Comparison of ENCODE assay signal across 9 cellular contexts in the genomic region with DNA sequence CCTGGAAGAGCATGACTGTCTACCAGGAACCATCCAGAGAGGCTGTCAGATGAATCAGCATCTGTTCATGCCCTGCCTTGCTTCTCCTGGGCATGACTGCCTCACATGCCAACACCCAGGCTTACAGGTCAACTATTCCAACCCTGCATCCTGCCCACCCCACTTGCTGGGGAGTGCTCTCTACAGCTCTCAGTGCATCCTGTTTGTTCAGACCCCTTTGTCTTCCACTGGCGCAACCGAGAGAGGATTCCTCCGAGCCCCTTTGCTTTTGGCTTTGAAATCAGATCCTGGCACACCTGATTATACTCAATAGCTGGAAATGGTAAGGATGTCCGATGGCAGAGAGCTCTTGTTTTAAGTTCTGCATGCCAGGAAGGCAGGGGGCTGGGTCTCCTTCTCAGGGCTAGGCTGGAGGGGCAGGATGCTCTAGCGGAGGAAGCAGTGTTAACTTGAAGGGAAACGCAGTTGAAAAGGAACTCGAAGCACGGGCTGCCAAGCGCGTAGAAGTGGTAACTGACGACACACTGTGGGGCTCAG.
A peak's percentile ranks its signal among the peaks of the same experiment; 100 is the strongest.
DNase-seq lines count a peak whose midpoint lies in the region; ATAC-seq and TF ChIP-seq lines count a peak whose summit lies in the region.
"Had no signal": no experiment of that assay in that cellular context is flagged by ENCODE, and none has a peak within 500 bp of the region (broad histone marks: within the 10 kb centered on the region; RNA-seq: fewer than 3 reads in every experiment).

No MANE protein-coding gene starts in this region.

- H3K27ac ChIP-seq in BLaER1 (peak overlapping the region; percentile 58), right lobe of liver (no peak overlapping the region)

- H3K27me3 ChIP-seq in BLaER1 = no peaks in the 10 kb centered on the region
- no peaks in the 10 kb centered on the region for H3K27me3 ChIP-seq in right lobe of liver

- H3K36me3 ChIP-seq in BLaER1 = no peaks in the 10 kb centered on the region
- no peaks in the 10 kb centered on the region for H3K36me3 ChIP-seq in right lobe of liver

- peaks cover 73% of the 10 kb centered on the region for H3K4me1 ChIP-seq in BLaER1
- H3K4me1 ChIP-seq in right lobe of liver = no peaks in the 10 kb centered on the region

- TF ChIP-seq CTCF in right lobe of liver (IDR thresholded peaks at IDR 0.05) = no peak

- H3K9ac ChIP-seq in BLaER1 = peak overlapping the region; percentile 44; the same call in 1 of the 2 replicates

- H3K9me3 ChIP-seq in BLaER1 = no peaks in the 10 kb centered on the region
- H3K9me3 ChIP-seq in right lobe of liver = no peaks in the 10 kb centered on the region

- peak; percentile 28 for ATAC-seq in GM21423 (IDR thresholded peaks at IDR 0.05; ENCODE audit: unreplicated experiment)
- ATAC-seq in right lobe of liver = peak; percentile 40 to 57 (median 43)
- no peak for ATAC-seq in left colon

- WGBS in right lobe of liver (ENCODE audit: insufficient coverage, low coverage, low lambda C conversion rate, missing lambda C conversion rate) = 62% methylated on average over 8 of the region's 11 CpGs

- DNase-seq in NCI-H226 = peak; percentile 62
- DNase-seq in right lobe of liver = no peak
- no peak for DNase-seq in T-helper 1 cell
- DNase-seq in posterior cingulate gyrus = no peak
- no peak for DNase-seq in left colon
- DNase-seq in GM03348 (ENCODE audit: low spot score) = no peak
- DNase-seq: activated CD4-positive, alpha-beta T cell treated with anti-CD3 and anti-CD28 coated beads, Interleukin-2, amount 10 ng/mL, durations not matched to agents 24 days and 14 days had no signal

- no peak overlapping the region; the same call in 1 of the 2 replicates for H3K4me3 ChIP-seq in BLaER1
- no peak overlapping the region for H3K4me3 ChIP-seq in right lobe of liver

- H3K4me2 ChIP-seq in BLaER1 = peak overlapping the region; percentile 82

- H4K20me1 ChIP-seq in BLaER1 = no peaks in the 10 kb centered on the region

- intact Hi-C loops in right lobe of liver (cut with DNase I) = no loop called here
- intact Hi-C loops in posterior cingulate gyrus (cut with DNase I) = no loop called here
- intact Hi-C loops in left colon (cut with DNase I, micrococcal nuclease) = no loop called here

- no peak for TF ChIP-seq POLR2A in right lobe of liver (IDR thresholded peaks at IDR 0.05)
